ENCODE assay signal across 1 cellular context in genomic region chr1:43970502-43970901, GRCh38.
TF ChIP-seq lines count a peak whose summit lies in the region.

No MANE protein-coding gene starts in this region.

TF ChIP-seq in HepG2, 621 proteins besides CTCF, POLR2A, EP300 and RAD21:
- TF ChIP-seq BRD4 (CRISPR knock-in tag; IDR thresholded peaks at IDR 0.05): 0 out of 2 replicates have a peak, but pooled peaks have one; percentile 13
- TF ChIP-seq ZMYM4 (CRISPR knock-in tag; IDR thresholded peaks at IDR 0.05): no peak
